In genomic region chr5:125484272-125485002, GRCh38 we compare ENCODE assay signal across 8 cellular contexts.
DNase-seq lines count a peak whose midpoint lies in the region; ATAC-seq, FAIRE-seq and TF ChIP-seq lines count a peak whose summit lies in the region.

No MANE protein-coding gene starts in this region.

- intact Hi-C loops in HepG2 (cut with micrococcal nuclease; ENCODE audit: unreplicated experiment) (no loop called here), thyroid gland (cut with DNase I) (no loop called here)

- no TSS peak for BruUV-seq in HepG2 (replicated peaks; lab: Mats Ljungman, UMichigan)

- TF ChIP-seq RAD21 in HepG2 (CRISPR knock-in tag; IDR thresholded peaks at IDR 0.05): no peak

- no peaks in the 10 kb centered on the region for H4K20me1 ChIP-seq in HepG2 (ENCODE audit: insufficient read depth, low read length)

- H3K4me3 ChIP-seq in HepG2 (replicated peaks in 1 of 3; ENCODE audit: insufficient read depth in 1 of 3, low read depth in 2 of 3, low read length in 3 of 3) (no peak overlapping the region), thyroid gland (replicated peaks in 1 of 3) (no peak overlapping the region)

- TF ChIP-seq CTCF in chondrocyte (IDR thresholded peaks at IDR 0.05) (no peak), HepG2 (CRISPR knock-in tag; IDR thresholded peaks at IDR 0.05) (no peak), thyroid gland (IDR thresholded peaks at IDR 0.05) (no peak)

- 18% methylated on average over 8 of the region's 8 CpGs for WGBS in HepG2 (ENCODE audit: low lambda C conversion rate)
- WGBS in thyroid gland, 2 donors: 55 to 75% methylated on average over 8 of the region's 8 CpGs

- H3K9me3 Mint-ChIP-seq in chondrocyte (ENCODE audit: low read depth): peaks cover 6% of the 10 kb centered on the region

- no peaks in the 10 kb centered on the region for H3K27me3 ChIP-seq in HepG2 (ENCODE audit: control insufficient read depth in 1 of 2, insufficient read depth in 2 of 2, low read length in 2 of 2)
- no peaks in the 10 kb centered on the region for H3K27me3 ChIP-seq in thyroid gland

- no peaks in the 10 kb centered on the region for H3K9me3 ChIP-seq in HepG2 (ENCODE audit: low read length)
- no peaks in the 10 kb centered on the region for H3K9me3 ChIP-seq in thyroid gland

- H3K27ac ChIP-seq in HepG2 (ENCODE audit: extremely low read length, insufficient read depth, low read length) (no peak overlapping the region), thyroid gland (peak overlapping the region; percentile 1 to 58 (median 24))

- no peaks in the 10 kb centered on the region for H3K79me2 ChIP-seq in HepG2 (ENCODE audit: insufficient read depth, low read length)

- H3K4me2 ChIP-seq in HepG2 (ENCODE audit: low read depth, low read length): no peak overlapping the region

- ATAC-seq in HepG2: no peak
- no peak for ATAC-seq in GM18520 (IDR thresholded peaks at IDR 0.05; ENCODE audit: unreplicated experiment)
- no peak for ATAC-seq in GM21381 (IDR thresholded peaks at IDR 0.05; ENCODE audit: unreplicated experiment)

- DNase-seq in Daoy (ENCODE audit: low read depth) (peak; percentile 93), NCI-H2227 treated with DMSO at 0.1 percent for 48 hours (lab: John Stamatoyannopoulos, UW) (peak; percentile 72), chondrocyte (ENCODE audit: low spot score) (peak; percentile 63), HepG2 (ENCODE audit: low spot score) (no peak), thyroid gland (peak; percentile 8 to 17), UCSD-AML1 (lab: John Stamatoyannopoulos, UW; ENCODE audit: unreplicated experiment) (no peak)

- POLR2A ChIA-PET in HepG2 (lab: Yijun Ruan, JAX): no interaction called here

- CTCF ChIA-PET in HepG2 (lab: Yijun Ruan, JAX; ENCODE audit: low intra/inter-chr PET ratio, low total read pairs): no interaction called here

- H3K36me3 ChIP-seq in HepG2 (replicated peaks in 1 of 2; ENCODE audit: control insufficient read depth in 1 of 2, insufficient read depth in 2 of 2, low read length in 2 of 2) (no peaks in the 10 kb centered on the region), thyroid gland (no peaks in the 10 kb centered on the region)

- H3K36me3 Mint-ChIP-seq in chondrocyte (ENCODE audit: low read depth): no peaks in the 10 kb centered on the region

- no peak for FAIRE-seq in HepG2 (lab: Jason Lieb, UNC)

- no peak overlapping the region for H3K9ac ChIP-seq in HepG2 (ENCODE audit: insufficient read depth, low read depth, low read length)

- peaks cover 46% of the 10 kb centered on the region for H3K4me1 Mint-ChIP-seq in chondrocyte (ENCODE audit: low read depth)

- H3K4me1 ChIP-seq in HepG2 (ENCODE audit: insufficient read depth, low read length) (no peaks in the 10 kb centered on the region), thyroid gland (peaks cover 7 to 17% of the 10 kb centered on the region in 2 donors)

- in situ Hi-C loops in HepG2 (cut with HindIII; ENCODE audit: extremely low pct_ligation_motif_present, low pct_unique_long_range_greater_than_20kb): no loop called here

- TF ChIP-seq POLR2A in HepG2 (IDR thresholded peaks at IDR 0.05; ENCODE audit: insufficient read depth in 1 of 2, low read depth in 2 of 2, low read length in 2 of 2) (no peak), thyroid gland (IDR thresholded peaks at IDR 0.05) (no peak)

- peak overlapping the region; percentile 98 for H3K27ac Mint-ChIP-seq in chondrocyte (ENCODE audit: unreplicated experiment)

- peak overlapping the region; percentile 61 for H3K4me3 Mint-ChIP-seq in chondrocyte (ENCODE audit: unreplicated experiment)

- no peaks in the 10 kb centered on the region for H3K27me3 Mint-ChIP-seq in chondrocyte (ENCODE audit: low read depth)

- TF ChIP-seq EP300 in HepG2 (IDR thresholded peaks at IDR 0.05; ENCODE audit: low read depth in 2 of 2, low read length in 2 of 2): no peak
- no peak for TF ChIP-seq EP300 in HepG2 (CRISPR knock-in tag; IDR thresholded peaks at IDR 0.05; ENCODE audit: borderline replicate concordance)

- no peak overlapping the region for H2AFZ ChIP-seq in HepG2 (ENCODE audit: low read length)

TF ChIP-seq in HepG2, 621 proteins besides CTCF, POLR2A, EP300 and RAD21:
- peak; percentile 27; the same call in 1 of the 2 replicates for TF ChIP-seq FOSL2 (CRISPR knock-in tag; IDR thresholded peaks at IDR 0.05)
- TF ChIP-seq, protein P1, sequence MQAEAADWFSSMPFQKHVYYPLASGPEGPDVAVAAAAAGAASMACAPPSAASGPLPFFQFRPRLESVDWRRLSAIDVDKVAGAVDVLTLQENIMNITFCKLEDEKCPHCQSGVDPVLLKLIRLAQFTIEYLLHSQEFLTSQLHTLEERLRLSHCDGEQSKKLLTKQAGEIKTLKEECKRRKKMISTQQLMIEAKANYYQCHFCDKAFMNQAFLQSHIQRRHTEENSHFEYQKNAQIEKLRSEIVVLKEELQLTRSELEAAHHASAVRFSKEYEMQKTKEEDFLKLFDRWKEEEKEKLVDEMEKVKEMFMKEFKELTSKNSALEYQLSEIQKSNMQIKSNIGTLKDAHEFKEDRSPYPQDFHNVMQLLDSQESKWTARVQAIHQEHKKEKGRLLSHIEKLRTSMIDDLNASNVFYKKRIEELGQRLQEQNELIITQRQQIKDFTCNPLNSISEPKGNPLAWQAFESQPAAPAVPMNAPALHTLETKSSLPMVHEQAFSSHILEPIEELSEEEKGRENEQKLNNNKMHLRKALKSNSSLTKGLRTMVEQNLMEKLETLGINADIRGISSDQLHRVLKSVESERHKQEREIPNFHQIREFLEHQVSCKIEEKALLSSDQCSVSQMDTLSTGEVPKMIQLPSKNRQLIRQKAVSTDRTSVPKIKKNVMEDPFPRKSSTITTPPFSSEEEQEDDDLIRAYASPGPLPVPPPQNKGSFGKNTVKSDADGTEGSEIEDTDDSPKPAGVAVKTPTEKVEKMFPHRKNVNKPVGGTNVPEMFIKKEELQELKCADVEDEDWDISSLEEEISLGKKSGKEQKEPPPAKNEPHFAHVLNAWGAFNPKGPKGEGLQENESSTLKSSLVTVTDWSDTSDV (CRISPR knock-in tag; IDR thresholded peaks at IDR 0.05): no peak
- no peak for TF ChIP-seq FOSL1 (CRISPR knock-in tag; IDR thresholded peaks at IDR 0.05; ENCODE audit: borderline replicate concordance)
- TF ChIP-seq HNRNPUL1 (IDR thresholded peaks at IDR 0.05; ENCODE audit: low read depth, low read length): no peak
- no peak for TF ChIP-seq YEATS2 (CRISPR knock-in tag; IDR thresholded peaks at IDR 0.05; ENCODE audit: borderline replicate concordance)
- no peak for TF ChIP-seq NFYC (CRISPR knock-in tag; IDR thresholded peaks at IDR 0.05)
- TF ChIP-seq CENPBD1 (CRISPR knock-in tag; IDR thresholded peaks at IDR 0.05; ENCODE audit: borderline replicate concordance, low read depth): no peak
- no peak for TF ChIP-seq ZNF644 (CRISPR knock-in tag; IDR thresholded peaks at IDR 0.05; ENCODE audit: low read depth)
TF ChIP-seq in HepG2: peak in this region for 1.

Comparison
In these comparisons a context has a peak if more than half of its experiments do, and no peak if none do; other contexts are left out.
1. DNase-seq: peak in Daoy (single experiment), NCI-H2227 treated with DMSO at 0.1 percent for 48 hours (single experiment), chondrocyte (single experiment) and thyroid gland (2 of 2); none in HepG2 (single experiment) and UCSD-AML1 (single experiment).